Comparison of ENCODE assay signal across 12 cellular contexts in the genomic region with DNA sequence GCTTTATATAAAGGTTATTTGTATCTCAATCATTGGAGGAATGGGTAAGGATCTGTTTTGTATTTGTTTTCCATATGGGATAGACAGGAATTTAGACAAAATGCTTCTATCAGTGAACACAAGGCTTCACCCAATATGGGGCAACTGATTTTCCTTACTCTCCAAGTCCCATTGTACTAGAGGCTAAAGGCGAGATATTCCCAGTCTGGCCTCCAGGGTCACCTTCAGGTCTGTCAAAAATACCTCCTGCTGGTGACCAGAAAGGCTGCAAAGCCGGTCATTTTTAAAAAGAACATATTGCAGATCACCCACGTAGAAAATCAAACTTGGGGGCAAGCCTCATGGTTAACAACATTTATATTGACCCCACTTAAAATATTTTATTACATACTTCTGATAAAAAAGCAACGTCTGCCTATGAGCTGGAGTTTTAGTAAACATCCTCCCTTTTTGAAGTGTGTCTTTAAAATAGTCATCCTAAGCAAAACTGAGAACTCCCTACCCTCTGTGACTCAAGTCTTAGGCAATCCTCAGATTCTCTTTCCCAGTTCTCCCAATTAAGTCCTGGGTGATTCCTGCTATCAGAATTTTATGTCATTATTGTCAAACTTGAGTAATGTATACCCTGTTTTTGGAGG.
DNase-seq lines count a peak whose midpoint lies in the region; ATAC-seq, FAIRE-seq and TF ChIP-seq lines count a peak whose summit lies in the region.
"Had no signal": no experiment of that assay in that cellular context is flagged by ENCODE, and none has a peak within 500 bp of the region (broad histone marks: within the 10 kb centered on the region; RNA-seq: fewer than 3 reads in every experiment).

No MANE protein-coding gene starts in this region.

- TF ChIP-seq CTCF in fibroblast of lung (conservative IDR thresholded peaks at IDR 0.05 in 1 of 2, IDR thresholded peaks at IDR 0.05 in 1 of 2; ENCODE audit: low read depth in 1 of 2, low read length in 2 of 2), result peak; percentile 27 to 43

- H3K4me3 ChIP-seq in fibroblast of lung (replicated peaks in 1 of 4; ENCODE audit: control extremely low read depth in 1 of 4, insufficient read depth in 1 of 4, low read depth in 3 of 4, low read length in 4 of 4), result no peak overlapping the region
- H3K4me3 ChIP-seq: adrenal gland, HAP-1 had no signal

- intact Hi-C loops in sciatic nerve (cut with DNase I), result no loop called here

- no peaks in the 10 kb centered on the region for H3K9me3 ChIP-seq in fibroblast of lung (ENCODE audit: control insufficient read depth, insufficient read depth, low read depth, low read length)
- H3K9me3 ChIP-seq: HAP-1 had no signal

- no peaks in the 10 kb centered on the region for H3K36me3 ChIP-seq in fibroblast of lung (ENCODE audit: control insufficient read depth, insufficient read depth, low read length)
- H3K36me3 ChIP-seq: adrenal gland, HAP-1 had no signal

- no peak overlapping the region for H3K27ac ChIP-seq in fibroblast of lung (ENCODE audit: insufficient read depth, low read length)
- H3K27ac ChIP-seq: adrenal gland, parathyroid adenoma had no signal

- no peaks in the 10 kb centered on the region for H3K27me3 ChIP-seq in fibroblast of lung (ENCODE audit: control insufficient read depth, insufficient read depth, low read length)
- H3K27me3 ChIP-seq: adrenal gland had no signal

- no peak for FAIRE-seq in RCC 7860 (lab: Jason Lieb, UNC)
- FAIRE-seq: A204.1 had no signal

- no peak overlapping the region for H3K9ac ChIP-seq in fibroblast of lung (ENCODE audit: insufficient read depth, low read length)
- H3K9ac ChIP-seq: parathyroid adenoma had no signal

- peak overlapping the region; percentile 5 for H3K4me2 ChIP-seq in fibroblast of lung (ENCODE audit: extremely low read depth, insufficient read depth, low read length)

- no peak overlapping the region for H2AFZ ChIP-seq in fibroblast of lung (ENCODE audit: low read length)
- H2AFZ ChIP-seq: parathyroid adenoma had no signal

- peaks cover 6% of the 10 kb centered on the region for H3K4me1 ChIP-seq in fibroblast of lung (ENCODE audit: control insufficient read depth, extremely low read depth, insufficient read depth, low read length)
- H3K4me1 ChIP-seq: HAP-1, parathyroid adenoma had no signal

- DNase-seq in DMS53 (lab: John Stamatoyannopoulos, UW), result peak; percentile 44
- DNase-seq in DMS53 treated with DMSO at 0.1 percent for 48 hours (lab: John Stamatoyannopoulos, UW; ENCODE audit: unreplicated experiment), result no peak
- DNase-seq in RCC 7860 (ENCODE audit: low spot score), result peak; percentile 33
- peak; percentile 73 to 89 for DNase-seq in fibroblast of lung (ENCODE audit: low read depth in 2 of 2)
- no peak for DNase-seq in sciatic nerve (ENCODE audit: low spot score)
- no peak for DNase-seq in stimulated activated CD4-positive, alpha-beta T cell treated with anti-CD3 and anti-CD28 coated beads, Interleukin-1b, Interleukin-23, amount 100 ng/mL, for 48 hours
- DNase-seq: adrenal gland had no signal

- H4K20me1 ChIP-seq in fibroblast of lung (ENCODE audit: control insufficient read depth, extremely low read depth, insufficient read depth, low read length), result no peaks in the 10 kb centered on the region

- peak; percentile 58 for ATAC-seq in sciatic nerve
- ATAC-seq in GM18502 (IDR thresholded peaks at IDR 0.05; ENCODE audit: poor library complexity, unreplicated experiment), result no peak
- ATAC-seq in HG03354 (IDR thresholded peaks at IDR 0.05; ENCODE audit: poor library complexity, severe bottlenecking, unreplicated experiment), result no peak

- H3K79me2 ChIP-seq in fibroblast of lung (ENCODE audit: control insufficient read depth, insufficient read depth, low read length), result no peaks in the 10 kb centered on the region
- H3K79me2 ChIP-seq: parathyroid adenoma had no signal

Comparison
In these comparisons a context has a peak if more than half of its experiments do, and no peak if none do; other contexts are left out.
1. DNase-seq: peak in DMS53 (single experiment), RCC 7860 (single experiment) and fibroblast of lung (2 of 2); none in DMS53 treated with DMSO at 0.1 percent for 48 hours (single experiment), sciatic nerve (single experiment) and stimulated activated CD4-positive, alpha-beta T cell treated with anti-CD3 and anti-CD28 coated beads, Interleukin-1b, Interleukin-23, amount 100 ng/mL, for 48 hours (single experiment).